Comparison of ENCODE assay signal across 16 cellular contexts in genomic region chr7:73987298-73987697, GRCh38. TPM values are rescaled to one million over a fixed set of nuclear protein-coding genes. Genes with fewer than 3 reads are reported as not detected.
DNase-seq lines count a peak whose midpoint lies in the region; ATAC-seq and TF ChIP-seq lines count a peak whose summit lies in the region.
"Had no signal": no experiment of that assay in that cellular context is flagged by ENCODE, and none has a peak within 500 bp of the region (broad histone marks: within the 10 kb centered on the region; RNA-seq: fewer than 3 reads in every experiment).

No MANE protein-coding gene starts in this region.

- H3K9ac ChIP-seq in IMR-90 (ENCODE audit: low read depth, low read length) (no peak overlapping the region), H9 (ENCODE audit: extremely low read depth, insufficient read length, low read length) (no peak overlapping the region)

- 0 out of 2 replicates have a peak overlapping the region, but pooled peaks have one; percentile 69 for H2AK5ac ChIP-seq in IMR-90 (ENCODE audit: low read depth, low read length)
- no peak overlapping the region for H2AK5ac ChIP-seq in H9 (ENCODE audit: insufficient read length, low read length)

- CTCF ChIA-PET in HEK293 (lab: Yijun Ruan, JAX) (interaction anchor here (0.6 kb wide), 1 partner anchor 381 kb away, joined by 4 read pairs; no protein-coding TSS in a partner anchor), IMR-90 (lab: Yijun Ruan, JAX) (no interaction called here), MCF 10A (lab: Yijun Ruan, JAX) (interaction anchor here (0.5 to 0.7 kb wide), 2 partner anchors 266 to 454 kb away, joined by 3 to 4 read pairs; no protein-coding TSS in a partner anchor)

- H3K9me3 Mint-ChIP-seq in MCF 10A (ENCODE audit: unreplicated experiment) (no peaks in the 10 kb centered on the region), H9 (no peaks in the 10 kb centered on the region; a peak in 1 of 5 replicates)
- H3K9me3 Mint-ChIP-seq: CD8-positive, alpha-beta T cell; IgD-negative memory B cell had no signal

- H3K14ac ChIP-seq in IMR-90 (replicated peaks; ENCODE audit: low read depth, low read length) (no peak overlapping the region), H9 (ENCODE audit: insufficient read depth, low read length) (no peak overlapping the region)

- H2BK15ac ChIP-seq in IMR-90 (ENCODE audit: low read depth, low read length) = no peak overlapping the region
- no peak overlapping the region for H2BK15ac ChIP-seq in H9 (ENCODE audit: low read depth, low read length)

- no peak overlapping the region for H2AK9ac ChIP-seq in IMR-90 (replicated peaks; ENCODE audit: low read depth, low read length, poor library complexity)

- TF ChIP-seq POLR2A in IMR-90 (IDR thresholded peaks at IDR 0.05; ENCODE audit: low read depth, low read length) (no peak), esophagus muscularis mucosa (IDR thresholded peaks at IDR 0.05; ENCODE audit: low read depth) (no peak)

- intact Hi-C loops in IMR-90 (cut with micrococcal nuclease) = no loop called here
- intact Hi-C loops in esophagus muscularis mucosa (cut with DNase I) = loop anchor here (5.0 kb wide), 1 partner anchor 40 kb away; the partner anchor contains the start of gene ELN
- intact Hi-C loops in MCF 10A (cut with micrococcal nuclease) = no loop called here

- H3K27ac Mint-ChIP-seq in MCF 10A (ENCODE audit: low read depth, unreplicated experiment) (no peak overlapping the region), H9 (no peak overlapping the region; a peak in 1 of 7 replicates)
- H3K27ac Mint-ChIP-seq: CD14-positive monocyte; CD8-positive, alpha-beta T cell; IgD-negative memory B cell had no signal

- H3K9me1 ChIP-seq in IMR-90 (ENCODE audit: insufficient read depth, low read length) = peaks cover 4% of the 10 kb centered on the region

- H3K79me1 ChIP-seq in IMR-90 (ENCODE audit: low read depth in 1 of 2, low read length in 2 of 2) (no peaks in the 10 kb centered on the region; a peak in 1 of 4 replicates), H9 (ENCODE audit: insufficient read depth, low read depth, low read length, poor library complexity, severe bottlenecking) (no peaks in the 10 kb centered on the region)

- H3K18ac ChIP-seq in IMR-90 (ENCODE audit: low read depth, low read length) (no peak overlapping the region), H9 (ENCODE audit: insufficient read length, low read depth, low read length) (no peak overlapping the region)

- ATAC-seq in IMR-90 (ENCODE audit: low read depth) (no peak), thoracic aorta (ENCODE audit: insufficient number of reproducible peaks, low FRiP score, low read depth) (no peak)
- ATAC-seq: CD8-positive, alpha-beta T cell; HCT116 had no signal

- H3K36me3 ChIP-seq in HEK293 (ENCODE audit: control insufficient read depth in 2 of 2, insufficient read depth in 1 of 2, low read length in 2 of 2) = no peaks in the 10 kb centered on the region
- no peaks in the 10 kb centered on the region for H3K36me3 ChIP-seq in IMR-90 (ENCODE audit: control insufficient read depth, insufficient read depth, low read length)
- no peaks in the 10 kb centered on the region for H3K36me3 ChIP-seq in esophagus muscularis mucosa
- no peaks in the 10 kb centered on the region for H3K36me3 ChIP-seq in thoracic aorta

- no peak overlapping the region for H3K4me3 Mint-ChIP-seq in MCF 10A (ENCODE audit: unreplicated experiment)
- H3K4me3 Mint-ChIP-seq in H9 = no peak overlapping the region
- H3K4me3 Mint-ChIP-seq: CD14-positive monocyte; CD8-positive, alpha-beta T cell; IgD-negative memory B cell had no signal

- H4K20me1 ChIP-seq in IMR-90 (ENCODE audit: insufficient read depth, low read length) (no peaks in the 10 kb centered on the region), H9 (ENCODE audit: control insufficient read depth, insufficient read depth, insufficient read length) (no peaks in the 10 kb centered on the region)

- H3K4ac ChIP-seq in IMR-90 (ENCODE audit: low read depth, low read length) = no peak overlapping the region
- H3K4ac ChIP-seq in H9 (ENCODE audit: low read depth, low read length) = no peak overlapping the region

- H2BK120ac ChIP-seq in IMR-90 (ENCODE audit: low read depth, low read length) = no peak overlapping the region
- no peak overlapping the region for H2BK120ac ChIP-seq in H9 (ENCODE audit: low read depth, low read length, poor library complexity, severe bottlenecking)

- H3K79me2 ChIP-seq in H9 (ENCODE audit: insufficient read depth, low read length) = no peaks in the 10 kb centered on the region

- H3K4me2 ChIP-seq in IMR-90 (ENCODE audit: low read depth, low read length) (no peak overlapping the region), H9 (ENCODE audit: insufficient read depth, insufficient read length, low read length) (no peak overlapping the region)

- H3K9me3 ChIP-seq in HEK293 (ENCODE audit: control insufficient read depth, insufficient read depth, low read depth, low read length) (no peaks in the 10 kb centered on the region), IMR-90 (ENCODE audit: control insufficient read depth, insufficient read depth, low read length) (peaks cover 4% of the 10 kb centered on the region; the same call in 1 of the 2 replicates), esophagus muscularis mucosa (no peaks in the 10 kb centered on the region), thoracic aorta (no peaks in the 10 kb centered on the region), H9 (ENCODE audit: control insufficient read depth, low read depth, low read length) (no peaks in the 10 kb centered on the region)

- no peak for DNase-seq in IMR-90
- no peak for DNase-seq in esophagus muscularis mucosa (ENCODE audit: extremely low spot score)
- DNase-seq in thoracic aorta (ENCODE audit: low spot score) = no peak
- no peak for DNase-seq in stimulated activated naive CD4-positive, alpha-beta T cell treated with Interleukin-2 at 50 U/mL for 16 hours (lab: John Stamatoyannopoulos, UW)
- DNase-seq in MCF 10A (ENCODE audit: unreplicated experiment) = no peak
- DNase-seq in H9 = no peak
- DNase-seq: CD8-positive, alpha-beta T cell; COR-L47; DMS153; DMS79 treated with DMSO at 0.1 percent for 48 hours; EL had no signal

- H4K91ac ChIP-seq in IMR-90 (ENCODE audit: insufficient read depth, low read depth, low read length) (no peak overlapping the region), H9 (ENCODE audit: insufficient read length, low read depth, low read length) (no peak overlapping the region)

- peaks cover 3% of the 10 kb centered on the region for H3K4me1 Mint-ChIP-seq in MCF 10A (ENCODE audit: insufficient read depth, unreplicated experiment)
- H3K4me1 Mint-ChIP-seq in H9 = peaks cover 0 to 3% of the 10 kb centered on the region in 2 experiments; a peak in 1 of 4 replicates
- H3K4me1 Mint-ChIP-seq: IgD-negative memory B cell had no signal

- H3K36me3 Mint-ChIP-seq in MCF 10A (ENCODE audit: insufficient read depth, unreplicated experiment) (peaks cover 6% of the 10 kb centered on the region), H9 (ENCODE audit: insufficient read depth in 1 of 3, low read depth in 3 of 3) (no peaks in the 10 kb centered on the region; a peak in 1 of 7 replicates)
- H3K36me3 Mint-ChIP-seq: CD14-positive monocyte; CD8-positive, alpha-beta T cell; IgD-negative memory B cell had no signal

- no peak overlapping the region for H3K4me3 ChIP-seq in HEK293 (ENCODE audit: low read depth, low read length)
- no peak overlapping the region for H3K4me3 ChIP-seq in IMR-90 (ENCODE audit: insufficient read depth, low read depth, low read length)
- no peak overlapping the region for H3K4me3 ChIP-seq in esophagus muscularis mucosa
- H3K4me3 ChIP-seq in thoracic aorta = no peak overlapping the region

- POLR2A ChIA-PET in HEK293 (lab: Yijun Ruan, JAX) = interaction anchor here (0.6 kb wide), 1 partner anchor 55 kb away, joined by 3 read pairs; no protein-coding TSS in a partner anchor
- POLR2A ChIA-PET in IMR-90 (lab: Charles Lee; ENCODE audit: unreplicated experiment) = no interaction called here
- POLR2A ChIA-PET in MCF 10A (lab: Yijun Ruan, JAX) = no interaction called here

- H3T11ph ChIP-seq in H9 (ENCODE audit: low read length) = no peak overlapping the region

- H3K27me3 ChIP-seq in IMR-90 (ENCODE audit: control insufficient read depth, insufficient read depth, low read length) (no peaks in the 10 kb centered on the region), esophagus muscularis mucosa (no peaks in the 10 kb centered on the region), thoracic aorta (replicated peaks; ENCODE audit: insufficient read depth) (no peaks in the 10 kb centered on the region), H9 (ENCODE audit: insufficient read depth, low read length) (no peaks in the 10 kb centered on the region)

- in situ Hi-C loops in IMR-90 (cut with MboI; ENCODE audit: low sequenced_read_pairs) = no loop called here

- no peak for TF ChIP-seq EP300 in esophagus muscularis mucosa (IDR thresholded peaks at IDR 0.05)

- H2AFZ ChIP-seq in IMR-90 (replicated peaks; ENCODE audit: low read length, poor library complexity) (no peak overlapping the region), H9 (ENCODE audit: low read length) (no peak overlapping the region)

- no peak for TF ChIP-seq RAD21 in IMR-90 (IDR thresholded peaks at IDR 0.05; ENCODE audit: low read length)

- TF ChIP-seq CTCF in HEK293 (tag by site-specific recombination; IDR thresholded peaks at IDR 0.05) (no peak), IMR-90 (conservative IDR thresholded peaks at IDR 0.05; ENCODE audit: low read depth, low read length) (no peak), esophagus muscularis mucosa (IDR thresholded peaks at IDR 0.05) (no peak), thoracic aorta (IDR thresholded peaks at IDR 0.05) (no peak), MCF 10A (IDR thresholded peaks at IDR 0.05; ENCODE audit: unreplicated experiment) (no peak), H9 (conservative IDR thresholded peaks at IDR 0.05) (no peak)

- no peak overlapping the region for H2BK12ac ChIP-seq in H9 (ENCODE audit: insufficient read length, low read depth, low read length)

- H3K27ac ChIP-seq in HEK293 (ENCODE audit: extremely low read depth, low read depth, low read length) = no peak overlapping the region
- H3K27ac ChIP-seq in IMR-90 (ENCODE audit: insufficient read depth, low read length) = no peak overlapping the region
- H3K27ac ChIP-seq in esophagus muscularis mucosa (replicated peaks in 1 of 4) = peak overlapping the region; percentile 44 to 81 (median 62)
- peak overlapping the region; percentile 93 to 96 for H3K27ac ChIP-seq in thoracic aorta
- no peak overlapping the region for H3K27ac ChIP-seq in H9 (ENCODE audit: insufficient read length, low read depth, low read length)

- H3K4me1 ChIP-seq in HEK293 (ENCODE audit: control insufficient read depth, insufficient read depth, low read length) (no peaks in the 10 kb centered on the region), IMR-90 (ENCODE audit: control insufficient read depth, insufficient read depth, low read length) (peaks cover 11% of the 10 kb centered on the region), esophagus muscularis mucosa (peaks cover 24 to 61% (median 59%) of the 10 kb centered on the region in 4 donors), thoracic aorta (ENCODE audit: control insufficient read depth in 1 of 2, low read depth in 2 of 2) (peaks cover 15 to 67% of the 10 kb centered on the region in 2 donors), H9 (ENCODE audit: insufficient read depth, low read length) (no peaks in the 10 kb centered on the region)

- H2BK20ac ChIP-seq in IMR-90 (ENCODE audit: low read depth, low read length) (no peak overlapping the region), H9 (ENCODE audit: low read depth, low read length, poor library complexity, severe bottlenecking) (no peak overlapping the region)

- dilution Hi-C loops in IMR-90 (cut with HindIII; ENCODE audit: low sequenced_read_pairs, unreplicated experiment) = no loop called here

- H4K5ac ChIP-seq in IMR-90 (ENCODE audit: low read depth, low read length) (no peak overlapping the region), H9 (ENCODE audit: insufficient read length, low read depth, low read length) (no peak overlapping the region)

- H2BK5ac ChIP-seq in IMR-90 (ENCODE audit: low read depth, low read length, poor library complexity, severe bottlenecking) = no peak overlapping the region
- no peak overlapping the region for H2BK5ac ChIP-seq in H9 (ENCODE audit: insufficient read length, low read length)

- H3K27me3 Mint-ChIP-seq in MCF 10A (ENCODE audit: insufficient read depth, unreplicated experiment) (peaks cover 13% of the 10 kb centered on the region), H9 (ENCODE audit: low read depth) (no peaks in the 10 kb centered on the region; the same call in 1 of the 2 replicates)
- H3K27me3 Mint-ChIP-seq: IgD-negative memory B cell had no signal

- H3K56ac ChIP-seq in IMR-90 (ENCODE audit: extremely low read depth, insufficient read depth, low read length) (no peak overlapping the region), H9 (ENCODE audit: insufficient read length, low read depth, low read length) (no peak overlapping the region)

- no peaks in the 10 kb centered on the region for H3K23me2 ChIP-seq in H9 (ENCODE audit: insufficient read length, low read depth, low read length, poor library complexity, severe bottlenecking)

- no TSS peak for BruUV-seq in IMR-90 (replicated peaks; lab: Mats Ljungman, UMichigan)
- BruUV-seq in MCF 10A (replicated peaks; lab: Mats Ljungman, UMichigan) = no TSS peak

- H4K8ac ChIP-seq in IMR-90 (ENCODE audit: low read depth in 2 of 2, low read length in 2 of 2) = no peak overlapping the region
- no peak overlapping the region for H4K8ac ChIP-seq in H9 (replicated peaks; ENCODE audit: insufficient read length, low read depth, low read length)

- no peak overlapping the region for H3K23ac ChIP-seq in IMR-90 (ENCODE audit: low read depth, low read length)
- H3K23ac ChIP-seq in H9 (ENCODE audit: insufficient read length, low read depth, low read length) = no peak overlapping the region

- WGBS in IMR-90 (ENCODE audit: extremely low coverage in 2 of 2, insufficient read length in 1 of 2), 2 experiments = 100% methylated on average over 1 of the region's 4 CpGs; no CpG with 5 or more reads in 1 of the 2 experiments
- WGBS in esophagus muscularis mucosa = 77% methylated on average over 4 of the region's 4 CpGs
- WGBS in H9 (ENCODE audit: extremely low coverage, insufficient read length, low lambda C conversion rate) = no CpG with 5 or more reads among the region's 4 CpGs

RNA-seq across cellular contexts. Expression of gene ELN, which starts 40.7 kb away (rescaled TPM):
- total RNA-seq in IMR-90 (2012; rRNA removed) = 1.9 and 2.2 TPM in 2 replicates
- polyA plus RNA-seq in IMR-90 (2012; rRNA removed) = 14.3 and 15.3 TPM in 2 replicates
- 9.6 and 12.3 TPM in 2 replicates for polyA plus RNA-seq in IMR-90 (2012; cell fraction: cytosol; rRNA removed)
- polyA plus RNA-seq in IMR-90 (2012; cell fraction: nucleus; rRNA removed; ENCODE audit: low replicate concordance) = 5.9 and 15.2 TPM in 2 replicates
- 100 to 1,000 TPM; 337 to 646 (median 447) TPM for total RNA-seq in esophagus muscularis mucosa
- total RNA-seq in thoracic aorta = 1,000 to 10,000 TPM; 1,484 to 3,836 TPM
- not detected in 2 replicates for total RNA-seq in MCF 10A (2022)
- total RNA-seq in H9 (2021) = 0.37 and 0.55 TPM in 2 replicates
- total RNA-seq: CD8-positive, alpha-beta T cell; H4 had no signal
- polyA plus RNA-seq: CD14-positive monocyte, IgD-negative memory B cell had no signal

Comparison
In these comparisons a context has a peak if more than half of its experiments do, and no peak if none do; other contexts are left out.
1. H3K27ac ChIP-seq: peak in esophagus muscularis mucosa (4 of 4) and thoracic aorta (2 of 2); none in HEK293 (single experiment), IMR-90 (single experiment) and H9 (single experiment).
2. RNA of gene ELN, which starts 40.7 kb away (total RNA-seq): 1,484 to 3,836 TPM in thoracic aorta and 337 to 646 TPM in esophagus muscularis mucosa; 1.9 to 2.2 TPM in IMR-90, 0.37 to 0.55 TPM in H9 and not detected in MCF 10A; every median in the first group is over 100 times any median in the second.